7 cellular contexts compared by ENCODE assay signal in the genomic region with DNA sequence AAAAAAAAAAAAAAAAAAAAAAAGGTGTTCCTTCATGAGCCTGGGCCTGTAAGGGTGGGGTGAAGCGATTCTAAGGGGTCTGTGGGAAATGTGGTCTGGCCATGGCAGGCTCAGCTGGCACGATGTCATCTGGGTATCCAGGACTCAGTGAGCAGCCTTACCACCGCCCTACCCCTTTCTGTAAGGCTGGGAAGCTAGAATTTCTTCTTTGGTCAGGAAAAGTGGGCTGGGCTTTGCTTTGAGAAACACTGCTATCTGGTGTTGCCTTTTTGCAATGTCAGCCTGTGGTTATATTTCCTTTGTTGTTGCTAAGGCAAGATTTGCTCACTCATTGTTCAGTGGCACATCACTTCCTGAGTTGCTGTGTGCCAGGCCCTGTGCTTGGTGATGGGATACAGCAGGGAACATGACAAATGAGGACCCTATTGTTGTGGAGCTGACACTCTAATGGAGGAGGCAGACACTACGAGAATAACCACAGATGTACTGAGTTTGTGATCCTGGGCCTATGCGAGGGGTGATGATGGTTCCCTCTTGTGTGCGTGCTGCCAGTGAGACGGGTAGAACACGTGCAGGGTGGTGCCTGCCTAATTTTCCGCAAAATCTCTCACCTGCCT. TPM values are rescaled to one million over a fixed set of nuclear protein-coding genes. Genes with fewer than 3 reads are reported as not detected.
DNase-seq lines count a peak whose midpoint lies in the region; ATAC-seq and TF ChIP-seq lines count a peak whose summit lies in the region.

No MANE protein-coding gene starts in this region.

- H3K36me3 ChIP-seq in mesodermal cell (ENCODE audit: control insufficient read depth, insufficient read depth, low read length), result no peaks in the 10 kb centered on the region

- H3K36me3 Mint-ChIP-seq in chondrocyte (ENCODE audit: low read depth), result peaks cover 2% of the 10 kb centered on the region

- DNase-seq in DMS53 (lab: John Stamatoyannopoulos, UW), result peak; percentile 69
- DNase-seq in HPDE6-E6E7 (ENCODE audit: extremely low spot score), result peak; percentile 90
- peak; percentile 68 for DNase-seq in SK-MEL-5 (ENCODE audit: low read depth, low spot score)
- no peak for DNase-seq in chondrocyte (ENCODE audit: low spot score)

- H3K27me3 Mint-ChIP-seq in chondrocyte (ENCODE audit: low read depth), result peaks cover 31% of the 10 kb centered on the region

- H3K4me1 Mint-ChIP-seq in chondrocyte (ENCODE audit: low read depth), result peaks cover 30% of the 10 kb centered on the region

- H3K27ac Mint-ChIP-seq in chondrocyte (ENCODE audit: unreplicated experiment), result peak overlapping the region; percentile 81

- H3K9me3 ChIP-seq in mesodermal cell (ENCODE audit: control insufficient read depth, low read length), result no peaks in the 10 kb centered on the region

- H3K27ac ChIP-seq in mesodermal cell (ENCODE audit: low read depth, low read length, severe bottlenecking), result peak overlapping the region; percentile 58

- 87 to 91% methylated on average over 7 to 8 of the region's 9 CpGs for WGBS in mesodermal cell (ENCODE audit: insufficient coverage in 2 of 2), 2 experiments

- peaks cover 4% of the 10 kb centered on the region for H3K4me1 ChIP-seq in mesodermal cell (ENCODE audit: control insufficient read depth, insufficient read depth, low read length, poor library complexity, severe bottlenecking)

- ATAC-seq in GM18868 (IDR thresholded peaks at IDR 0.05; ENCODE audit: unreplicated experiment) (no peak), GM21423 (IDR thresholded peaks at IDR 0.05; ENCODE audit: unreplicated experiment) (no peak)

- peak; percentile 77 for TF ChIP-seq CTCF in chondrocyte (IDR thresholded peaks at IDR 0.05)

- no peak overlapping the region for H3K4me3 ChIP-seq in mesodermal cell (ENCODE audit: extremely low read depth, insufficient read depth, low read length, poor library complexity, severe bottlenecking)

- H3K9me3 Mint-ChIP-seq in chondrocyte (ENCODE audit: low read depth), result no peaks in the 10 kb centered on the region

- H3K4me3 Mint-ChIP-seq in chondrocyte (ENCODE audit: unreplicated experiment), result no peak overlapping the region

- in situ Hi-C loops in SK-MEL-5 (cut with HindIII; ENCODE audit: low pct_unique_long_range_greater_than_20kb, low sequenced_read_pairs), result loop anchor here (10.0 kb wide), 1 partner anchor 171 kb away; no protein-coding TSS in a partner anchor

RNA-seq across cellular contexts. Expression of a gene that starts 45.9 kb away (rescaled TPM):
- total RNA-seq in SK-MEL-5 (2014; rRNA removed; shearing (Covaris generic)), result 20.3 and 21.0 TPM in 2 replicates
- 18.9 and 25.4 TPM in 2 replicates for polyA plus RNA-seq in SK-MEL-5 (2015; cell fraction: cytosol; rRNA removed)
- 16.0 and 17.8 TPM in 2 replicates for polyA plus RNA-seq in SK-MEL-5 (2015; cell fraction: nucleus; rRNA removed)
- 36.0 to 38.7 TPM (median 36.4 TPM) in 3 replicates for total RNA-seq in chondrocyte
- polyA plus RNA-seq in mesodermal cell (2013, experiment 1 of 2), result 8.4 TPM
- 7.6 TPM for polyA plus RNA-seq in mesodermal cell (2013, experiment 2 of 2)
